ENCODE assay signal across 2 cellular contexts in genomic region chr15:58932791-58933310, GRCh38.
TF ChIP-seq lines count a peak whose summit lies in the region.

No MANE protein-coding gene starts in this region.

TF ChIP-seq in GM23338, 12 proteins besides CTCF, POLR2A, EP300 and RAD21:
- TF ChIP-seq CREB1 (CRISPR knock-in tag; IDR thresholded peaks at IDR 0.05; ENCODE audit: low read depth) (no peak), ZNF462 (CRISPR knock-in tag; IDR thresholded peaks at IDR 0.05) (no peak), ZNF331 (CRISPR knock-in tag; IDR thresholded peaks at IDR 0.05; ENCODE audit: low read depth) (no peak), REST (IDR thresholded peaks at IDR 0.05; ENCODE audit: unreplicated experiment) (no peak), ZNF114 (CRISPR knock-in tag; IDR thresholded peaks at IDR 0.05) (no peak), ETS1 (IDR thresholded peaks at IDR 0.05) (no peak), JUNB (IDR thresholded peaks at IDR 0.05; ENCODE audit: unreplicated experiment) (no peak), POLR2AphosphoS5 (IDR thresholded peaks at IDR 0.05; ENCODE audit: low read depth) (no peak), EZH2 (IDR thresholded peaks at IDR 0.05; ENCODE audit: low read depth, unreplicated experiment) (no peak), STAT1 (IDR thresholded peaks at IDR 0.05; ENCODE audit: unreplicated experiment) (no peak), EZH2phosphoT487 (IDR thresholded peaks at IDR 0.05; ENCODE audit: unreplicated experiment) (no peak), NANOG (IDR thresholded peaks at IDR 0.05; ENCODE audit: borderline replicate concordance) (no peak)

TF ChIP-seq in GM12878, 131 proteins besides CTCF, POLR2A, EP300 and RAD21 (continued from another document):
- TF ChIP-seq BHLHE40 (IDR thresholded peaks at IDR 0.05; ENCODE audit: borderline replicate concordance in 1 of 2, low read depth in 2 of 2, low read length in 1 of 2) (peak in 1 of 2 experiments; percentile 75; a peak in 1 of 4 replicates), NKRF (conservative IDR thresholded peaks at IDR 0.05) (peak; percentile 66; the same call in 1 of the 2 replicates), FOXM1 (IDR thresholded peaks at IDR 0.05; ENCODE audit: low read depth, low read length) (no peak), SMARCA5 (IDR thresholded peaks at IDR 0.05) (peak; percentile 10; the same call in 1 of the 2 replicates), ZNF24 (IDR thresholded peaks at IDR 0.05) (0 out of 2 replicates have a peak, but pooled peaks have one; percentile 6), BACH1 (IDR thresholded peaks at IDR 0.05; ENCODE audit: borderline replicate concordance) (peak; percentile 34; the same call in 1 of the 2 replicates), LARP7 (IDR thresholded peaks at IDR 0.05) (peak; percentile 80; the same call in 1 of the 2 replicates)
TF ChIP-seq in GM12878: peak in this region for 6.
